Comparison of ENCODE assay signal across 31 cellular contexts in genomic region chr1:170558731-170559130, GRCh38.
"Had no signal": no experiment of that assay in that cellular context is flagged by ENCODE, and none has a peak within 500 bp of the region (broad histone marks: within the 10 kb centered on the region; RNA-seq: fewer than 3 reads in every experiment).

No MANE protein-coding gene starts in this region.

- H3K4me3 Mint-ChIP-seq: effector memory CD8-positive, alpha-beta T cell; immature natural killer cell; memory B cell; natural killer cell; stimulated activated naive CD8-positive, alpha-beta T cell treated with anti-CD3 and anti-CD28 coated beads, Interleukin-15, amount 100 ng/mL, for 72 hours had no signal

- H3K4me1 ChIP-seq: parathyroid adenoma, prostate gland, transverse colon had no signal

- H3K4me3 ChIP-seq: esophagus squamous epithelium, heart right ventricle, lower lobe of right lung, prostate gland, right atrium auricular region, smooth muscle cell, suprapubic skin, transverse colon, vagina had no signal

- H3K9me3 Mint-ChIP-seq: effector memory CD8-positive, alpha-beta T cell had no signal

- H3K4me1 Mint-ChIP-seq: memory B cell had no signal

- H2AFZ ChIP-seq: parathyroid adenoma had no signal

- H3K36me3 Mint-ChIP-seq: natural killer cell had no signal

- H3K27me3 Mint-ChIP-seq: effector memory CD8-positive, alpha-beta T cell; memory B cell had no signal

- H3K9me3 ChIP-seq: lower lobe of right lung, neutrophil, prostate gland, right atrium auricular region, suprapubic skin, transverse colon, vagina had no signal

- H3K79me2 ChIP-seq: parathyroid adenoma had no signal

- H3K9ac ChIP-seq: parathyroid adenoma had no signal

- FAIRE-seq: endometrium had no signal

- H3K4me2 ChIP-seq: smooth muscle cell had no signal

- H3K27ac ChIP-seq: esophagus squamous epithelium, heart right ventricle, lower lobe of right lung, neutrophil, parathyroid adenoma, prostate gland, right atrium auricular region, suprapubic skin, vagina had no signal

- H3K36me3 ChIP-seq: prostate gland, vagina had no signal

- H3K27ac Mint-ChIP-seq: effector memory CD8-positive, alpha-beta T cell; immature natural killer cell; memory B cell; natural killer cell; stimulated activated naive CD8-positive, alpha-beta T cell treated with anti-CD3 and anti-CD28 coated beads, Interleukin-15, amount 100 ng/mL, for 72 hours had no signal

- DNase-seq: cortex of kidney; effector memory CD8-positive, alpha-beta T cell; erythroblast; esophagus squamous epithelium; foreskin melanocyte; glutamatergic neuron; heart right ventricle; hypothalamus; immature natural killer cell; islet precursor cell; kidney glomerular epithelial cell; left colon; left ventricle myocardium superior; lower lobe of right lung; natural killer cell; stimulated activated CD4-positive, alpha-beta T cell treated with anti-CD3 and anti-CD28 coated beads, Interleukin-12 subunit alpha, Interleukin-12 subunit beta, amount 100 ng/mL, for 4 hours; stimulated activated CD4-positive, alpha-beta T cell treated with anti-CD3 and anti-CD28 coated beads, Interleukin-1b, Interleukin-23, amount 100 ng/mL, for 48 hours; stimulated activated CD4-positive, alpha-beta T cell treated with anti-CD3 and anti-CD28 coated beads, Interleukin-4, amount 100 ng/mL, for 1 hour; stimulated activated CD8-positive, alpha-beta memory T cell treated with anti-CD3 and anti-CD28 coated beads, Interleukin-4, amount 100 ng/mL, for 48 hours; stimulated activated naive CD4-positive, alpha-beta T cell; stimulated activated naive CD8-positive, alpha-beta T cell treated with anti-CD3 and anti-CD28 coated beads, Interleukin-15, amount 100 ng/mL, for 72 hours; transverse colon had no signal

- H3K27me3 ChIP-seq: heart right ventricle, neutrophil, right atrium auricular region, suprapubic skin, transverse colon, vagina had no signal
